Comparison of ENCODE assay signal across 1 cellular context in genomic region chr18:10850828-10851227, GRCh38.
A peak's percentile ranks its signal among the peaks of the same experiment; 100 is the strongest.
TF ChIP-seq lines count a peak whose summit lies in the region.

No MANE protein-coding gene starts in this region.

TF ChIP-seq in K562, 482 proteins besides CTCF, POLR2A, EP300 and RAD21 (continued from another document):
- TF ChIP-seq ZNF512 (tag; IDR thresholded peaks at IDR 0.05) = 0 out of 2 replicates have a peak, but pooled peaks have one; percentile 28
- no peak for TF ChIP-seq CLOCK (CRISPR knock-in tag; IDR thresholded peaks at IDR 0.05; ENCODE audit: borderline replicate concordance)
- no peak for TF ChIP-seq E2F1 (CRISPR knock-in tag; IDR thresholded peaks at IDR 0.05)
- no peak for TF ChIP-seq TCF7L2 (IDR thresholded peaks at IDR 0.05; ENCODE audit: low read depth, low read length)
- TF ChIP-seq POLR3G (IDR thresholded peaks at IDR 0.05; ENCODE audit: extremely low read depth, insufficient read length, insufficient replicate concordance) = no peak
- TF ChIP-seq ZC3H8 (IDR thresholded peaks at IDR 0.05) = no peak
- TF ChIP-seq, protein P1, sequence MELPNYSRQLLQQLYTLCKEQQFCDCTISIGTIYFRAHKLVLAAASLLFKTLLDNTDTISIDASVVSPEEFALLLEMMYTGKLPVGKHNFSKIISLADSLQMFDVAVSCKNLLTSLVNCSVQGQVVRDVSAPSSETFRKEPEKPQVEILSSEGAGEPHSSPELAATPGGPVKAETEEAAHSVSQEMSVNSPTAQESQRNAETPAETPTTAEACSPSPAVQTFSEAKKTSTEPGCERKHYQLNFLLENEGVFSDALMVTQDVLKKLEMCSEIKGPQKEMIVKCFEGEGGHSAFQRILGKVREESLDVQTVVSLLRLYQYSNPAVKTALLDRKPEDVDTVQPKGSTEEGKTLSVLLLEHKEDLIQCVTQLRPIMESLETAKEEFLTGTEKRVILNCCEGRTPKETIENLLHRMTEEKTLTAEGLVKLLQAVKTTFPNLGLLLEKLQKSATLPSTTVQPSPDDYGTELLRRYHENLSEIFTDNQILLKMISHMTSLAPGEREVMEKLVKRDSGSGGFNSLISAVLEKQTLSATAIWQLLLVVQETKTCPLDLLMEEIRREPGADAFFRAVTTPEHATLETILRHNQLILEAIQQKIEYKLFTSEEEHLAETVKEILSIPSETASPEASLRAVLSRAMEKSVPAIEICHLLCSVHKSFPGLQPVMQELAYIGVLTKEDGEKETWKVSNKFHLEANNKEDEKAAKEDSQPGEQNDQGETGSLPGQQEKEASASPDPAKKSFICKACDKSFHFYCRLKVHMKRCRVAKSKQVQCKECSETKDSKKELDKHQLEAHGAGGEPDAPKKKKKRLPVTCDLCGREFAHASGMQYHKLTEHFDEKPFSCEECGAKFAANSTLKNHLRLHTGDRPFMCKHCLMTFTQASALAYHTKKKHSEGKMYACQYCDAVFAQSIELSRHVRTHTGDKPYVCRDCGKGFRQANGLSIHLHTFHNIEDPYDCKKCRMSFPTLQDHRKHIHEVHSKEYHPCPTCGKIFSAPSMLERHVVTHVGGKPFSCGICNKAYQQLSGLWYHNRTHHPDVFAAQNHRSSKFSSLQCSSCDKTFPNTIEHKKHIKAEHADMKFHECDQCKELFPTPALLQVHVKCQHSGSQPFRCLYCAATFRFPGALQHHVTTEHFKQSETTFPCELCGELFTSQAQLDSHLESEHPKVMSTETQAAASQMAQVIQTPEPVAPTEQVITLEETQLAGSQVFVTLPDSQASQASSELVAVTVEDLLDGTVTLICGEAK (IDR thresholded peaks at IDR 0.05) = no peak
- TF ChIP-seq, protein P1 (CRISPR knock-in tag; IDR thresholded peaks at IDR 0.05) = no peak
- TF ChIP-seq ZBTB26 (CRISPR knock-in tag; IDR thresholded peaks at IDR 0.05) = no peak
- TF ChIP-seq ZNF449 (CRISPR knock-in tag; IDR thresholded peaks at IDR 0.05) = no peak
- TF ChIP-seq RB1 (IDR thresholded peaks at IDR 0.05; ENCODE audit: low read depth) = no peak
- no peak for TF ChIP-seq SAFB2 (IDR thresholded peaks at IDR 0.05; ENCODE audit: borderline replicate concordance, low read depth, low read length, severe bottlenecking)
- TF ChIP-seq HNRNPLL (IDR thresholded peaks at IDR 0.05; ENCODE audit: low read depth, low read length, poor library complexity, severe bottlenecking) = no peak
- no peak for TF ChIP-seq CBX8 (IDR thresholded peaks at IDR 0.05; ENCODE audit: borderline replicate concordance, extremely low read depth, low read depth, low read length, poor library complexity, severe bottlenecking)
- TF ChIP-seq YY1 (IDR thresholded peaks at IDR 0.05; ENCODE audit: borderline replicate concordance in 1 of 3, control insufficient read depth in 1 of 3, extremely low read depth in 1 of 3, insufficient read depth in 3 of 3, insufficient read length in 1 of 3, insufficient replicate concordance in 2 of 3, low read depth in 1 of 3, low read length in 2 of 3) = no peak
- TF ChIP-seq MAFK (IDR thresholded peaks at IDR 0.05; ENCODE audit: low read length) = no peak
- peak; percentile 54 for TF ChIP-seq ZNF316 (IDR thresholded peaks at IDR 0.05)
- TF ChIP-seq MECOM (CRISPR knock-in tag; IDR thresholded peaks at IDR 0.05) = no peak
- no peak for TF ChIP-seq POU5F1 (IDR thresholded peaks at IDR 0.05; ENCODE audit: borderline replicate concordance, low read depth, low read length, partially characterized antibody)
- 0 out of 4 replicates have a peak, but pooled peaks of 1 of the 2 experiments have one; percentile 30 for TF ChIP-seq FOXK2 (conservative IDR thresholded peaks at IDR 0.05 in 1 of 2, IDR thresholded peaks at IDR 0.05 in 1 of 2; ENCODE audit: low read depth in 2 of 2)
- TF ChIP-seq, protein P2, sequence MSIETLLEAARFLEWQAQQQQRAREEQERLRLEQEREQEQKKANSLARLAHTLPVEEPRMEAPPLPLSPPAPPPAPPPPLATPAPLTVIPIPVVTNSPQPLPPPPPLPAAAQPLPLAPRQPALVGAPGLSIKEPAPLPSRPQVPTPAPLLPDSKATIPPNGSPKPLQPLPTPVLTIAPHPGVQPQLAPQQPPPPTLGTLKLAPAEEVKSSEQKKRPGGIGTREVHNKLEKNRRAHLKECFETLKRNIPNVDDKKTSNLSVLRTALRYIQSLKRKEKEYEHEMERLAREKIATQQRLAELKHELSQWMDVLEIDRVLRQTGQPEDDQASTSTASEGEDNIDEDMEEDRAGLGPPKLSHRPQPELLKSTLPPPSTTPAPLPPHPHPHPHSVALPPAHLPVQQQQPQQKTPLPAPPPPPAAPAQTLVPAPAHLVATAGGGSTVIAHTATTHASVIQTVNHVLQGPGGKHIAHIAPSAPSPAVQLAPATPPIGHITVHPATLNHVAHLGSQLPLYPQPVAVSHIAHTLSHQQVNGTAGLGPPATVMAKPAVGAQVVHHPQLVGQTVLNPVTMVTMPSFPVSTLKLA (conservative IDR thresholded peaks at IDR 0.05) = no peak
- TF ChIP-seq SMARCA4 (IDR thresholded peaks at IDR 0.05) = peak; percentile 49
- TF ChIP-seq TOE1 (IDR thresholded peaks at IDR 0.05; ENCODE audit: borderline replicate concordance) = no peak
- TF ChIP-seq TOE1 (CRISPR knock-in tag; IDR thresholded peaks at IDR 0.05; ENCODE audit: borderline replicate concordance, low read depth) = no peak
- TF ChIP-seq U2AF1 (optimal IDR thresholded peaks at IDR 0.05; ENCODE audit: low read depth, low read length) = no peak
- TF ChIP-seq FUS (optimal IDR thresholded peaks at IDR 0.05; ENCODE audit: low read depth, low read length) = no peak
- peak; percentile 23; the same call in 1 of the 2 replicates for TF ChIP-seq C11orf30 (IDR thresholded peaks at IDR 0.05; ENCODE audit: low read depth)
- TF ChIP-seq, protein P3, sequence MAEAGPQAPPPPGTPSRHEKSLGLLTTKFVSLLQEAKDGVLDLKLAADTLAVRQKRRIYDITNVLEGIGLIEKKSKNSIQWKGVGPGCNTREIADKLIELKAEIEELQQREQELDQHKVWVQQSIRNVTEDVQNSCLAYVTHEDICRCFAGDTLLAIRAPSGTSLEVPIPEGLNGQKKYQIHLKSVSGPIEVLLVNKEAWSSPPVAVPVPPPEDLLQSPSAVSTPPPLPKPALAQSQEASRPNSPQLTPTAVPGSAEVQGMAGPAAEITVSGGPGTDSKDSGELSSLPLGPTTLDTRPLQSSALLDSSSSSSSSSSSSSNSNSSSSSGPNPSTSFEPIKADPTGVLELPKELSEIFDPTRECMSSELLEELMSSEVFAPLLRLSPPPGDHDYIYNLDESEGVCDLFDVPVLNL (CRISPR knock-in tag; IDR thresholded peaks at IDR 0.05; ENCODE audit: low read depth) = no peak
